In genomic region chr6:111565316-111566221, GRCh38 we compare ENCODE assay signal across 8 cellular contexts. TPM values are rescaled to one million over a fixed set of nuclear protein-coding genes. Genes with fewer than 3 reads are reported as not detected.
A peak's percentile ranks its signal among the peaks of the same experiment; 100 is the strongest.
DNase-seq lines count a peak whose midpoint lies in the region; ATAC-seq, FAIRE-seq and TF ChIP-seq lines count a peak whose summit lies in the region.

No MANE protein-coding gene starts in this region.

- no peak overlapping the region for H2AFZ ChIP-seq in H9 (ENCODE audit: low read length)
- no peak overlapping the region for H2AFZ ChIP-seq in astrocyte (ENCODE audit: low read depth, low read length)

- no peak overlapping the region for H3K18ac ChIP-seq in H9 (ENCODE audit: insufficient read length, low read depth, low read length)

- H3K23me2 ChIP-seq in H9 (ENCODE audit: insufficient read length, low read depth, low read length, poor library complexity, severe bottlenecking) = no peaks in the 10 kb centered on the region

- H3K79me1 ChIP-seq in H9 (ENCODE audit: insufficient read depth, low read depth, low read length, poor library complexity, severe bottlenecking) = no peaks in the 10 kb centered on the region

- no peak overlapping the region for H4K8ac ChIP-seq in H9 (replicated peaks; ENCODE audit: insufficient read length, low read depth, low read length)

- no peak overlapping the region for H2BK20ac ChIP-seq in H9 (ENCODE audit: low read depth, low read length, poor library complexity, severe bottlenecking)

- H3K27ac ChIP-seq in H9 (ENCODE audit: insufficient read length, low read depth, low read length) (no peak overlapping the region), astrocyte (ENCODE audit: low read depth, low read length) (no peak overlapping the region), muscle layer of duodenum (ENCODE audit: low read length) (peak overlapping the region; percentile 13)

- no peak for FAIRE-seq in astrocyte (lab: Jason Lieb, UNC)

- TF ChIP-seq CTCF in H9 (conservative IDR thresholded peaks at IDR 0.05) (peak; percentile 67), astrocyte (IDR thresholded peaks at IDR 0.05; ENCODE audit: insufficient read depth, low read depth, low read length) (no peak)

- H3T11ph ChIP-seq in H9 (ENCODE audit: low read length) = no peak overlapping the region

- no peak overlapping the region for H3K4me3 Mint-ChIP-seq in H9
- no peak overlapping the region for H3K4me3 Mint-ChIP-seq in astrocyte (ENCODE audit: unreplicated experiment)

- H3K4me1 Mint-ChIP-seq in H9 (peaks cover 9 to 19% of the 10 kb centered on the region in 2 experiments), astrocyte (ENCODE audit: low read depth, unreplicated experiment) (peaks cover 33% of the 10 kb centered on the region)

- H3K9ac ChIP-seq in H9 (ENCODE audit: extremely low read depth, insufficient read length, low read length) (no peak overlapping the region), astrocyte (ENCODE audit: low read length) (no peak overlapping the region)

- ATAC-seq in HG02623 (IDR thresholded peaks at IDR 0.05; ENCODE audit: unreplicated experiment) = no peak

- no peak overlapping the region for H2BK120ac ChIP-seq in H9 (ENCODE audit: low read depth, low read length, poor library complexity, severe bottlenecking)

- no peak overlapping the region for H3K14ac ChIP-seq in H9 (ENCODE audit: insufficient read depth, low read length)

- H3K9me3 ChIP-seq in H9 (ENCODE audit: control insufficient read depth, low read depth, low read length) (no peaks in the 10 kb centered on the region), astrocyte (ENCODE audit: insufficient read depth, low read depth, low read length) (no peaks in the 10 kb centered on the region), muscle layer of duodenum (ENCODE audit: control insufficient read depth in 1 of 2, low read length in 2 of 2) (no peaks in the 10 kb centered on the region)

- no peak overlapping the region for H3K56ac ChIP-seq in H9 (ENCODE audit: insufficient read length, low read depth, low read length)

- no peak overlapping the region for H3K23ac ChIP-seq in H9 (ENCODE audit: insufficient read length, low read depth, low read length)

- H3K4me1 ChIP-seq in H9 (ENCODE audit: insufficient read depth, low read length) (no peaks in the 10 kb centered on the region), astrocyte (ENCODE audit: insufficient read depth, low read length) (peaks cover 35% of the 10 kb centered on the region), muscle layer of duodenum (ENCODE audit: control insufficient read depth in 1 of 2, insufficient read depth in 2 of 2, low read length in 2 of 2) (peaks cover 25 to 48% of the 10 kb centered on the region in 2 donors)

- H3K9me3 Mint-ChIP-seq in H9 = no peaks in the 10 kb centered on the region
- H3K9me3 Mint-ChIP-seq in astrocyte (ENCODE audit: unreplicated experiment) = no peaks in the 10 kb centered on the region

- H4K20me1 ChIP-seq in H9 (ENCODE audit: control insufficient read depth, insufficient read depth, insufficient read length) (no peaks in the 10 kb centered on the region), astrocyte (ENCODE audit: insufficient read depth, low read length) (no peaks in the 10 kb centered on the region)

- H3K36me3 Mint-ChIP-seq in H9 (ENCODE audit: insufficient read depth in 1 of 3, low read depth in 3 of 3) (peaks cover 18 to 46% (median 18%) of the 10 kb centered on the region in 3 experiments), astrocyte (ENCODE audit: low read depth, unreplicated experiment) (peaks cover 35% of the 10 kb centered on the region)

- H3K27ac Mint-ChIP-seq in H9 = peak overlapping the region; percentile 33 to 88 (median 87)
- peak overlapping the region; percentile 70 for H3K27ac Mint-ChIP-seq in astrocyte (ENCODE audit: unreplicated experiment)

- DNase-seq in NCI-H1694 treated with DMSO at 0.1 percent for 48 hours (lab: John Stamatoyannopoulos, UW) (peak; percentile 17), NCI-H1694 (lab: John Stamatoyannopoulos, UW) (no peak), H9 (peak; percentile 67), NCI-H2107 (lab: John Stamatoyannopoulos, UW) (peak; percentile 66), astrocyte (ENCODE audit: low read depth) (no peak), activated gamma-delta T cell treated with Interleukin-2 at 50 U/mL for 16 hours (no peak)

- H3K36me3 ChIP-seq in astrocyte (ENCODE audit: insufficient read depth, low read length) (peaks cover 20% of the 10 kb centered on the region), muscle layer of duodenum (ENCODE audit: control insufficient read depth in 1 of 2, insufficient read depth in 2 of 2, low read length in 2 of 2) (peaks cover 8 to 43% of the 10 kb centered on the region in 2 donors)

- H2BK15ac ChIP-seq in H9 (ENCODE audit: low read depth, low read length) = no peak overlapping the region

- H2BK5ac ChIP-seq in H9 (ENCODE audit: insufficient read length, low read length) = no peak overlapping the region

- WGBS in H9 (ENCODE audit: extremely low coverage, insufficient read length, low lambda C conversion rate) = no CpG with 5 or more reads among the region's 12 CpGs

- H4K5ac ChIP-seq in H9 (ENCODE audit: insufficient read length, low read depth, low read length) = no peak overlapping the region

- H3K27me3 ChIP-seq in H9 (ENCODE audit: insufficient read depth, low read length) (no peaks in the 10 kb centered on the region), astrocyte (ENCODE audit: insufficient read depth, low read length) (no peaks in the 10 kb centered on the region), muscle layer of duodenum (ENCODE audit: low read depth, low read length) (no peaks in the 10 kb centered on the region)

- H3K4ac ChIP-seq in H9 (ENCODE audit: low read depth, low read length) = no peak overlapping the region

- H3K79me2 ChIP-seq in H9 (ENCODE audit: insufficient read depth, low read length) (no peaks in the 10 kb centered on the region), astrocyte (ENCODE audit: insufficient read depth, low read length) (peaks cover 2% of the 10 kb centered on the region)

- H3K4me2 ChIP-seq in H9 (ENCODE audit: insufficient read depth, insufficient read length, low read length) (no peak overlapping the region), astrocyte (ENCODE audit: low read length) (no peak overlapping the region)

- H3K27me3 Mint-ChIP-seq in H9 (ENCODE audit: low read depth) = no peaks in the 10 kb centered on the region
- no peaks in the 10 kb centered on the region for H3K27me3 Mint-ChIP-seq in astrocyte (ENCODE audit: low read depth, unreplicated experiment)

- H2AK5ac ChIP-seq in H9 (ENCODE audit: insufficient read length, low read length) = no peak overlapping the region

- H3K4me3 ChIP-seq in astrocyte (ENCODE audit: insufficient read depth, low read depth, low read length) = no peak overlapping the region
- H3K4me3 ChIP-seq in muscle layer of duodenum (ENCODE audit: low read depth in 1 of 2, low read length in 2 of 2) = no peak overlapping the region

- no peak overlapping the region for H4K91ac ChIP-seq in H9 (ENCODE audit: insufficient read length, low read depth, low read length)

- no peak overlapping the region for H2BK12ac ChIP-seq in H9 (ENCODE audit: insufficient read length, low read depth, low read length)

RNA-seq across cellular contexts. Expression of gene TRAF3IP2, which starts 40.1 kb away (rescaled TPM):
- total RNA-seq in H9 (2021) (14.4 and 14.7 TPM in 2 replicates), astrocyte (17.8 and 19.0 TPM in 2 replicates)

Comparison
In these comparisons a context has a peak if more than half of its experiments do, and no peak if none do; other contexts are left out.
1. DNase-seq: peak in NCI-H1694 treated with DMSO at 0.1 percent for 48 hours (single experiment), H9 (single experiment) and NCI-H2107 (single experiment); none in NCI-H1694 (single experiment), astrocyte (single experiment) and activated gamma-delta T cell treated with Interleukin-2 at 50 U/mL for 16 hours (single experiment).